In the genomic region with DNA sequence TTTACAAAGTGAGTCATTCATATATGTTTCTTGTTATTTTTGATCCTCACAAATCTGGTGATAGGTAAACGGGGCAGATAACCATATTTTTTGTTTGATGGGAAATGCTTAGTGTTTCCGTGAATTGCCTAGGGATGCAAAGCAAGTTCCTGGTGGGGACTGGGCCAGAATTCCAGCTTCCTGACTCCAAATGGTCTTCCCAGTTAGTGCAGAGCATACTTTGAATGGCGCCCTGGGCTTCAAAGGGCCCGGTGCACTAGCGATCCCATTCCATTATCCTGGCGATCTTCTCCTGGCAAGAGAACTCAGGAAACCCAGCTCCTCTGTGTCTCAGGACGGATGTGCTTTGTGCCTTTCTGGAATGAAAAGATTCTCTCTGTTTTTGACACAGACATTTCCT, we compare ENCODE assay signal across 18 cellular contexts.
DNase-seq lines count a peak whose midpoint lies in the region; ATAC-seq, FAIRE-seq and TF ChIP-seq lines count a peak whose summit lies in the region.
"Had no signal": no experiment of that assay in that cellular context is flagged by ENCODE, and none has a peak within 500 bp of the region (broad histone marks: within the 10 kb centered on the region; RNA-seq: fewer than 3 reads in every experiment).

No MANE protein-coding gene starts in this region.

- H3K27me3 Mint-ChIP-seq in type B pancreatic cell, result no peaks in the 10 kb centered on the region

- FAIRE-seq in HepG2 (lab: Jason Lieb, UNC) (no peak), endothelial cell of umbilical vein (lab: Jason Lieb, UNC) (peak; percentile 81)
- FAIRE-seq: GM12891, H1 had no signal

- H3K79me2 ChIP-seq in HepG2 (ENCODE audit: insufficient read depth, low read length), result no peaks in the 10 kb centered on the region
- no peaks in the 10 kb centered on the region for H3K79me2 ChIP-seq in endothelial cell of umbilical vein (ENCODE audit: control insufficient read depth, insufficient read depth, low read length)

- ATAC-seq in right lobe of liver (peak; percentile 44 to 70 (median 51)), HepG2 (no peak)

- peaks cover 19% of the 10 kb centered on the region for H3K4me1 Mint-ChIP-seq in type B pancreatic cell (ENCODE audit: unreplicated experiment)
- H3K4me1 Mint-ChIP-seq: CD4-positive, alpha-beta memory T cell had no signal

- BruUV-seq in HepG2 (replicated peaks; lab: Mats Ljungman, UMichigan), result no TSS peak
- BruUV-seq in endothelial cell of umbilical vein (replicated peaks; lab: Mats Ljungman, UMichigan), result no TSS peak

- no peak overlapping the region for H3K4me3 ChIP-seq in right lobe of liver
- H3K4me3 ChIP-seq in HepG2 (replicated peaks in 1 of 3; ENCODE audit: insufficient read depth in 1 of 3, low read depth in 2 of 3, low read length in 3 of 3), result no peak overlapping the region
- no peak overlapping the region for H3K4me3 ChIP-seq in endothelial cell of umbilical vein (replicated peaks in 1 of 3; ENCODE audit: insufficient read depth in 1 of 3, low read depth in 1 of 3, low read length in 3 of 3)
- H3K4me3 ChIP-seq: GM23248 had no signal

- H3K4me1 ChIP-seq in right lobe of liver, result peaks cover 0 to 5% (median 0%) of the 10 kb centered on the region in 4 donors
- H3K4me1 ChIP-seq in HepG2 (ENCODE audit: insufficient read depth, low read length), result 0 out of 2 replicates have a peak, but pooled peaks cover 6% of the 10 kb centered on the region
- peaks cover 12% of the 10 kb centered on the region for H3K4me1 ChIP-seq in endothelial cell of umbilical vein (ENCODE audit: control insufficient read depth, extremely low read depth, insufficient read depth, low read length)

- TF ChIP-seq EP300 in HepG2 (IDR thresholded peaks at IDR 0.05; ENCODE audit: low read depth in 2 of 2, low read length in 2 of 2), result no peak
- TF ChIP-seq EP300 in HepG2 (CRISPR knock-in tag; IDR thresholded peaks at IDR 0.05; ENCODE audit: borderline replicate concordance), result no peak

- peak overlapping the region; percentile 22 for H3K27ac Mint-ChIP-seq in type B pancreatic cell
- H3K27ac Mint-ChIP-seq: CD4-positive, alpha-beta memory T cell had no signal

- TF ChIP-seq RAD21 in HepG2 (CRISPR knock-in tag; IDR thresholded peaks at IDR 0.05), result no peak

- intact Hi-C loops in right lobe of liver (cut with DNase I), result no loop called here
- intact Hi-C loops in HepG2 (cut with micrococcal nuclease; ENCODE audit: unreplicated experiment), result no loop called here
- intact Hi-C loops in endothelial cell of umbilical vein (cut with micrococcal nuclease), result loop anchor here (1.0 kb wide), 1 partner anchor 20 kb away; no protein-coding TSS in a partner anchor

- 90% methylated on average over 7 of the region's 7 CpGs for WGBS in right lobe of liver (ENCODE audit: insufficient coverage, low coverage, low lambda C conversion rate, missing lambda C conversion rate)
- WGBS in HepG2 (ENCODE audit: low lambda C conversion rate), result 90% methylated on average over 7 of the region's 7 CpGs

- no peak overlapping the region for H3K4me3 Mint-ChIP-seq in type B pancreatic cell
- H3K4me3 Mint-ChIP-seq: CD4-positive, alpha-beta memory T cell had no signal

- H3K27ac ChIP-seq in right lobe of liver, result no peak overlapping the region
- no peak overlapping the region for H3K27ac ChIP-seq in HepG2 (ENCODE audit: extremely low read length, insufficient read depth, low read length)
- H3K27ac ChIP-seq in endothelial cell of umbilical vein (ENCODE audit: insufficient read depth, low read depth, low read length), result no peak overlapping the region
- H3K27ac ChIP-seq: GM23248 had no signal

- H4K20me1 ChIP-seq in HepG2 (ENCODE audit: insufficient read depth, low read length) (no peaks in the 10 kb centered on the region), endothelial cell of umbilical vein (replicated peaks; ENCODE audit: control insufficient read depth, extremely low read depth, insufficient read depth, low read length) (no peaks in the 10 kb centered on the region)

- DNase-seq in right lobe of liver (no peak), HepG2 (ENCODE audit: low spot score) (no peak), endothelial cell of umbilical vein (ENCODE audit: low read depth, low spot score) (peak; percentile 34), type B pancreatic cell (ENCODE audit: extremely low spot score, unreplicated experiment) (no peak), A172 (ENCODE audit: low spot score) (no peak)
- DNase-seq in central memory CD4-positive, alpha-beta T cell, result no peak
- DNase-seq: 8988T; C1 segment of cervical spinal cord; Calu3; CD4-positive, alpha-beta memory T cell; COR-L47; DMS53; DMS79 treated with DMSO at 0.1 percent for 48 hours; GF-D8; GM23248; HCEC 1CT had no signal

- in situ Hi-C loops in HepG2 (cut with HindIII; ENCODE audit: extremely low pct_ligation_motif_present, low pct_unique_long_range_greater_than_20kb), result no loop called here

- dilution Hi-C loops in endothelial cell of umbilical vein (cut with MboI; ENCODE audit: extremely low pct_ligation_motif_present, low sequenced_read_pairs), result no loop called here

- TF ChIP-seq POLR2A in right lobe of liver (IDR thresholded peaks at IDR 0.05) (no peak), HepG2 (IDR thresholded peaks at IDR 0.05; ENCODE audit: insufficient read depth in 1 of 2, low read depth in 2 of 2, low read length in 2 of 2) (no peak), endothelial cell of umbilical vein (IDR thresholded peaks at IDR 0.05; ENCODE audit: low read depth, low read length) (no peak)

- H3K27me3 ChIP-seq in right lobe of liver (no peaks in the 10 kb centered on the region), HepG2 (ENCODE audit: control insufficient read depth in 1 of 2, insufficient read depth in 2 of 2, low read length in 2 of 2) (no peaks in the 10 kb centered on the region), endothelial cell of umbilical vein (ENCODE audit: control insufficient read depth in 2 of 2, insufficient read depth in 2 of 2, low read length in 2 of 2) (no peaks in the 10 kb centered on the region)

- H3K9me3 ChIP-seq in right lobe of liver (no peaks in the 10 kb centered on the region), HepG2 (ENCODE audit: low read length) (no peaks in the 10 kb centered on the region), endothelial cell of umbilical vein (replicated peaks; ENCODE audit: control insufficient read depth, insufficient read depth, low read length) (no peaks in the 10 kb centered on the region)

- no peaks in the 10 kb centered on the region for H3K9me1 ChIP-seq in endothelial cell of umbilical vein (replicated peaks; ENCODE audit: control insufficient read depth, extremely low read depth, insufficient read depth, low read length)

- H3K4me2 ChIP-seq in HepG2 (ENCODE audit: low read depth, low read length) (no peak overlapping the region), endothelial cell of umbilical vein (ENCODE audit: insufficient read depth, low read length) (no peak overlapping the region)

- H2AFZ ChIP-seq in HepG2 (ENCODE audit: low read length) (no peak overlapping the region), endothelial cell of umbilical vein (ENCODE audit: low read depth, low read length) (peak overlapping the region; percentile 55)
- H2AFZ ChIP-seq: GM23248 had no signal

- no peak overlapping the region for H3K9ac ChIP-seq in HepG2 (ENCODE audit: insufficient read depth, low read depth, low read length)
- H3K9ac ChIP-seq in endothelial cell of umbilical vein (replicated peaks; ENCODE audit: extremely low read depth, insufficient read depth, low read length), result no peak overlapping the region
- H3K9ac ChIP-seq: GM23248 had no signal

- no peaks in the 10 kb centered on the region for H3K9me3 Mint-ChIP-seq in type B pancreatic cell
- H3K9me3 Mint-ChIP-seq: CD4-positive, alpha-beta memory T cell had no signal

- CTCF ChIA-PET in HepG2 (lab: Yijun Ruan, JAX; ENCODE audit: low intra/inter-chr PET ratio, low total read pairs) (no interaction called here), endothelial cell of umbilical vein (lab: Charles Lee) (interaction anchor here (0.8 kb wide), 1 partner anchor 174 kb away, joined by 3 read pairs; no protein-coding TSS in a partner anchor)

- H3K36me3 ChIP-seq in right lobe of liver (no peaks in the 10 kb centered on the region), HepG2 (replicated peaks in 1 of 2; ENCODE audit: control insufficient read depth in 1 of 2, insufficient read depth in 2 of 2, low read length in 2 of 2) (peaks cover 0 to 2% of the 10 kb centered on the region in 2 experiments; a peak in 1 of 5 replicates), endothelial cell of umbilical vein (ENCODE audit: control insufficient read depth in 2 of 2, extremely low read depth in 1 of 2, insufficient read depth in 2 of 2, low read length in 2 of 2) (no peaks in the 10 kb centered on the region)

- peaks cover 5% of the 10 kb centered on the region for H3K36me3 Mint-ChIP-seq in type B pancreatic cell
- H3K36me3 Mint-ChIP-seq: CD4-positive, alpha-beta memory T cell had no signal

- POLR2A ChIA-PET in HepG2 (lab: Yijun Ruan, JAX) (no interaction called here), endothelial cell of umbilical vein (lab: Charles Lee) (no interaction called here)

- TF ChIP-seq CTCF in right lobe of liver (IDR thresholded peaks at IDR 0.05) (no peak), HepG2 (CRISPR knock-in tag; IDR thresholded peaks at IDR 0.05) (no peak), endothelial cell of umbilical vein (IDR thresholded peaks at IDR 0.05; ENCODE audit: extremely low read depth in 1 of 2, insufficient read depth in 1 of 2, low read depth in 1 of 2, low read length in 2 of 2) (no peak), type B pancreatic cell (conservative IDR thresholded peaks at IDR 0.05) (no peak)

TF ChIP-seq in HepG2, 621 proteins besides CTCF, POLR2A, EP300 and RAD21 (continues in another document):
- TF ChIP-seq ZNF251 (CRISPR knock-in tag; IDR thresholded peaks at IDR 0.05) (no peak), NR3C1 (CRISPR knock-in tag; IDR thresholded peaks at IDR 0.05) (no peak), ZNF569 (CRISPR knock-in tag; IDR thresholded peaks at IDR 0.05; ENCODE audit: borderline replicate concordance) (no peak)

TF ChIP-seq in endothelial cell of umbilical vein, 7 proteins besides CTCF, POLR2A, EP300 and RAD21:
- no peak for TF ChIP-seq EZH2 (IDR thresholded peaks at IDR 0.05; ENCODE audit: borderline replicate concordance, low read depth, low read length, severe bottlenecking)
- no peak for TF ChIP-seq GATA2 (IDR thresholded peaks at IDR 0.05; ENCODE audit: insufficient read depth, insufficient read length, low read depth, low read length)
- TF ChIP-seq, protein P1, sequence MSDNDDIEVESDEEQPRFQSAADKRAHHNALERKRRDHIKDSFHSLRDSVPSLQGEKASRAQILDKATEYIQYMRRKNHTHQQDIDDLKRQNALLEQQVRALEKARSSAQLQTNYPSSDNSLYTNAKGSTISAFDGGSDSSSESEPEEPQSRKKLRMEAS (IDR thresholded peaks at IDR 0.05; ENCODE audit: insufficient read depth, insufficient read length), result no peak
- TF ChIP-seq FOS (IDR thresholded peaks at IDR 0.05; ENCODE audit: borderline replicate concordance, insufficient read depth, low read length), result no peak
- no peak for TF ChIP-seq JUN (IDR thresholded peaks at IDR 0.05; ENCODE audit: borderline replicate concordance, insufficient read depth, insufficient read length, low read depth)
- TF ChIP-seq MYC (IDR thresholded peaks at IDR 0.05; ENCODE audit: low read depth, low read length), result no peak
- no peak for TF ChIP-seq POLR2AphosphoS5 (IDR thresholded peaks at IDR 0.05; ENCODE audit: insufficient read depth, low read depth, low read length)
